ENCODE assay signal across 24 cellular contexts in genomic region chr15:91114301-91114700, GRCh38. TPM values are rescaled to one million over a fixed set of nuclear protein-coding genes. Genes with fewer than 3 reads are reported as not detected.
DNase-seq lines count a peak whose midpoint lies in the region; ATAC-seq, FAIRE-seq and TF ChIP-seq lines count a peak whose summit lies in the region.
"Had no signal": no experiment of that assay in that cellular context is flagged by ENCODE, and none has a peak within 500 bp of the region (broad histone marks: within the 10 kb centered on the region; RNA-seq: fewer than 3 reads in every experiment).

No MANE protein-coding gene starts in this region.

- no peak for FAIRE-seq in H54 (lab: Jason Lieb, UNC)
- FAIRE-seq: A204.1, GM18507 had no signal

- intact Hi-C loops in left colon (cut with DNase I, micrococcal nuclease), result no loop called here

- peaks cover 3% of the 10 kb centered on the region for H3F3A ChIP-seq in neural progenitor cell (ENCODE audit: low read depth)

- H3K27me3 ChIP-seq in neural progenitor cell (no peaks in the 10 kb centered on the region), right atrium auricular region (no peaks in the 10 kb centered on the region)

- no peak overlapping the region for H3K27ac ChIP-seq in neural progenitor cell
- H3K27ac ChIP-seq in right atrium auricular region, result no peak overlapping the region

- no peak for TF ChIP-seq CTCF in neural progenitor cell (IDR thresholded peaks at IDR 0.05)
- no peak for TF ChIP-seq CTCF in right atrium auricular region (IDR thresholded peaks at IDR 0.05)

- no peak overlapping the region for H3K27ac Mint-ChIP-seq in neural progenitor cell
- H3K27ac Mint-ChIP-seq: CD4-positive, CD25-positive, alpha-beta regulatory T cell; CD8-positive, alpha-beta memory T cell; GM23338; HFFc6 had no signal

- no peak for ATAC-seq in left colon
- ATAC-seq: GM23338, HCT116 had no signal

- H3K4me3 ChIP-seq in neural progenitor cell, result no peak overlapping the region
- no peak overlapping the region for H3K4me3 ChIP-seq in right atrium auricular region
- H3K4me3 ChIP-seq: GM23338 had no signal

- H3K9me3 Mint-ChIP-seq in neural progenitor cell, result no peaks in the 10 kb centered on the region
- H3K9me3 Mint-ChIP-seq: CD4-positive, CD25-positive, alpha-beta regulatory T cell; HFFc6 had no signal

- peak overlapping the region; percentile 27 for H3K4me2 ChIP-seq in neural progenitor cell
- H3K4me2 ChIP-seq: GM23338 had no signal

- H3K9ac ChIP-seq in neural progenitor cell, result no peak overlapping the region

- H4K20me1 ChIP-seq in neural progenitor cell (ENCODE audit: low read depth), result no peaks in the 10 kb centered on the region

- no peaks in the 10 kb centered on the region for H3K79me2 ChIP-seq in neural progenitor cell (ENCODE audit: low read depth)

- H3K9me3 ChIP-seq in neural progenitor cell (ENCODE audit: low read depth), result peaks cover 5% of the 10 kb centered on the region
- no peaks in the 10 kb centered on the region for H3K9me3 ChIP-seq in right atrium auricular region
- H3K9me3 ChIP-seq: BE2C had no signal

- peaks cover 14% of the 10 kb centered on the region for H3K27me3 Mint-ChIP-seq in neural progenitor cell (ENCODE audit: insufficient read depth, low read depth)

- no peak overlapping the region for H2AFZ ChIP-seq in neural progenitor cell (replicated peaks)

- DNase-seq in NCI-H524 (lab: John Stamatoyannopoulos, UW), result peak; percentile 68 to 82
- DNase-seq in RPMI8226, result peak; percentile 1
- DNase-seq in ecto neural progenitor cell (ENCODE audit: low spot score), result peak; percentile 46
- DNase-seq in neural progenitor cell (ENCODE audit: low spot score), result peak; percentile 46
- DNase-seq in NOMO-1 treated with DMSO at 0.1 percent for 48 hours (lab: John Stamatoyannopoulos, UW; ENCODE audit: unreplicated experiment), result no peak
- no peak for DNase-seq in left colon
- no peak for DNase-seq in right atrium auricular region (ENCODE audit: low spot score)
- DNase-seq in H54 (ENCODE audit: insufficient read length, low spot score), result no peak
- DNase-seq: ACHN; BE2C; C1 segment of cervical spinal cord; CD4-positive, CD25-positive, alpha-beta regulatory T cell; CD8-positive, alpha-beta memory T cell; COR-L47; DMS153; DMS79; GDM1; H7; HFFc6 had no signal

- no peaks in the 10 kb centered on the region for H3K36me3 Mint-ChIP-seq in neural progenitor cell
- H3K36me3 Mint-ChIP-seq: CD4-positive, CD25-positive, alpha-beta regulatory T cell; CD8-positive, alpha-beta memory T cell had no signal

- no peaks in the 10 kb centered on the region for H3K36me3 ChIP-seq in neural progenitor cell
- no peaks in the 10 kb centered on the region for H3K36me3 ChIP-seq in right atrium auricular region
- H3K36me3 ChIP-seq: BE2C had no signal

- H3K4me1 Mint-ChIP-seq in neural progenitor cell, result peaks cover 13% of the 10 kb centered on the region
- H3K4me1 Mint-ChIP-seq: CD4-positive, CD25-positive, alpha-beta regulatory T cell; CD8-positive, alpha-beta memory T cell had no signal

- peaks cover 19% of the 10 kb centered on the region for H3K4me1 ChIP-seq in neural progenitor cell
- H3K4me1 ChIP-seq in right atrium auricular region, result peaks cover 0 to 10% of the 10 kb centered on the region in 2 donors
- H3K4me1 ChIP-seq: BE2C had no signal

- no peak overlapping the region for H3K4me3 Mint-ChIP-seq in neural progenitor cell
- H3K4me3 Mint-ChIP-seq: CD4-positive, CD25-positive, alpha-beta regulatory T cell; CD8-positive, alpha-beta memory T cell; GM23338; HFFc6 had no signal

- no peak for TF ChIP-seq POLR2A in H54 (IDR thresholded peaks at IDR 0.05; ENCODE audit: low read depth, low read length)

RNA-seq across cellular contexts. Expression of gene SV2B, which starts 14.2 kb away (rescaled TPM):
- 0.02 and 0.19 TPM in 2 replicates for total RNA-seq in neural progenitor cell (ENCODE audit: low replicate concordance)
- under 1 TPM; 0.40 to 0.61 TPM for total RNA-seq in left colon
- under 1 TPM; 0.24 to 0.56 TPM for total RNA-seq in right atrium auricular region
- total RNA-seq: CD4-positive, CD25-positive, alpha-beta regulatory T cell; HFFc6; HT-29 had no signal

Comparison
In these comparisons a context has a peak if more than half of its experiments do, and no peak if none do; other contexts are left out.
1. DNase-seq: peak in NCI-H524 (2 of 2), RPMI8226 (single experiment), ecto neural progenitor cell (single experiment) and neural progenitor cell (single experiment); none in NOMO-1 treated with DMSO at 0.1 percent for 48 hours (single experiment), left colon (0 of 2), right atrium auricular region (single experiment) and H54 (single experiment).